In the genomic region with DNA sequence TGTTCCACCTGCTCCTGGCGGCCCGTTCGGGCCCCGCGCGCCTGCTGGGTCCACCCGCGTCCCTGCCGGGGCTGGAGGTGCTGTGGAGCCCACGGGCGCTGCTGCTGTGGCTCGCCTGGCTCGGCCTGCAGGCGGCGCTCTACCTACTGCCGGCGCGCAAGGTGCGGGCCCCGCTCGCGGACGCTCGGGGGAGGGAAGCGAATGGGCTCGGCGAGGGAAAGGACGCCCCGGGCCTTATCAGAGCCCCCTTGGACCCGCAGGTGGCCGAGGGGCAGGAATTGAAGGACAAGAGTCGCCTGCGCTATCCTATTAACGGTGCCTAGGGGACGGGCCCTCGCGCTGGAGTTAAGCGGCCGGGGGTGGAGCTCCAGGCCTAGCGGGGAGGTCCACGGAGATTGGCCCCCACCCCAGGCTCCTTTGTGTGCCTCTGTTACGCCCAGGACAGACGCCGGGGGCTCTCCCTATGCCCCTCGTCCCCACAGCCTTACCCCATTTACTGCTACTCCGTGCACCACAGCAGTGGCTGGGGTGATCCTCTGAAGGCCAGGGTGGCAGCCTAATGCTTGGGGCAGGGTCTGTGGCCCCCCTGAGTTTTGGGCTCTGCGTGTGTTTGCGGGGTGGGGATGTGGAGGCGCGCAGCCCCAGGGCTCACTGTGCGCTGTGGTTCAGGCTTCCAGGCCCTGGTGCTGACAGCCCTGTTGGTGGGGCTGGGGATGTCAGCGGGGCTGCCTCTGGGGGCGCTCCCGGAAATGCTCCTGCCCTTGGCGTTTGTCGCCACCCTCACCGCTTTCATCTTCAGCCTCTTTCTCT, we compare ENCODE assay signal across 1 cellular context.
TF ChIP-seq lines count a peak whose summit lies in the region.

No MANE protein-coding gene starts in this region.

TF ChIP-seq in HepG2, 621 proteins besides CTCF, POLR2A, EP300 and RAD21 (continued from another document and continues in another):
- TF ChIP-seq GFI1 (CRISPR knock-in tag; IDR thresholded peaks at IDR 0.05; ENCODE audit: borderline replicate concordance) (no peak), ZNF432 (CRISPR knock-in tag; IDR thresholded peaks at IDR 0.05; ENCODE audit: borderline replicate concordance) (no peak), TRIM24 (CRISPR knock-in tag; IDR thresholded peaks at IDR 0.05) (no peak), FOSL1 (CRISPR knock-in tag; IDR thresholded peaks at IDR 0.05; ENCODE audit: borderline replicate concordance) (no peak), POLR2AphosphoS5 (IDR thresholded peaks at IDR 0.05; ENCODE audit: low read depth, low read length) (peak; percentile 25), EZH2 (conservative IDR thresholded peaks at IDR 0.05; ENCODE audit: low read depth, low read length) (no peak), KAT7 (CRISPR knock-in tag; IDR thresholded peaks at IDR 0.05; ENCODE audit: borderline replicate concordance) (peak; percentile 75), PITX1 (CRISPR knock-in tag; IDR thresholded peaks at IDR 0.05) (no peak), POLR2G (IDR thresholded peaks at IDR 0.05; ENCODE audit: low read depth, low read length) (0 out of 2 replicates have a peak, but pooled peaks have one; percentile 27), SOX13 (IDR thresholded peaks at IDR 0.05) (no peak), SOX13 (CRISPR knock-in tag; conservative IDR thresholded peaks at IDR 0.05 in 1 of 2, IDR thresholded peaks at IDR 0.05 in 1 of 2) (0 out of 4 replicates have a peak, but pooled peaks of 1 of the 2 experiments have one; percentile 6), ZNF282 (IDR thresholded peaks at IDR 0.05; ENCODE audit: partially characterized antibody) (no peak), ONECUT2 (CRISPR knock-in tag; IDR thresholded peaks at IDR 0.05) (no peak), NKX3-1 (CRISPR knock-in tag; IDR thresholded peaks at IDR 0.05) (peak; percentile 53; the same call in 1 of the 2 replicates), ZNF24 (IDR thresholded peaks at IDR 0.05) (no peak), ARNT (IDR thresholded peaks at IDR 0.05) (no peak), ZBTB20 (CRISPR knock-in tag; IDR thresholded peaks at IDR 0.05; ENCODE audit: borderline replicate concordance, low read depth) (no peak), NCOA1 (CRISPR knock-in tag; IDR thresholded peaks at IDR 0.05) (no peak), ZNF329 (CRISPR knock-in tag; IDR thresholded peaks at IDR 0.05; ENCODE audit: low read depth) (no peak), RORA (CRISPR knock-in tag; IDR thresholded peaks at IDR 0.05) (no peak), ZNF136 (CRISPR knock-in tag; IDR thresholded peaks at IDR 0.05; ENCODE audit: low read depth) (no peak; the same call in 1 of the 2 replicates), ZNF253 (CRISPR knock-in tag; IDR thresholded peaks at IDR 0.05; ENCODE audit: borderline replicate concordance) (no peak), ZNF616 (CRISPR knock-in tag; IDR thresholded peaks at IDR 0.05; ENCODE audit: low read depth) (0 out of 2 replicates have a peak, but pooled peaks have one; percentile 30), ZNF383 (CRISPR knock-in tag; IDR thresholded peaks at IDR 0.05; ENCODE audit: borderline replicate concordance) (no peak), BCL6 (CRISPR knock-in tag; IDR thresholded peaks at IDR 0.05) (0 out of 2 replicates have a peak, but pooled peaks have one; percentile 14), RAD51 (IDR thresholded peaks at IDR 0.05; ENCODE audit: borderline replicate concordance) (no peak), YEATS4 (CRISPR knock-in tag; IDR thresholded peaks at IDR 0.05; ENCODE audit: borderline replicate concordance) (peak; percentile 65)
- TF ChIP-seq, protein P1, sequence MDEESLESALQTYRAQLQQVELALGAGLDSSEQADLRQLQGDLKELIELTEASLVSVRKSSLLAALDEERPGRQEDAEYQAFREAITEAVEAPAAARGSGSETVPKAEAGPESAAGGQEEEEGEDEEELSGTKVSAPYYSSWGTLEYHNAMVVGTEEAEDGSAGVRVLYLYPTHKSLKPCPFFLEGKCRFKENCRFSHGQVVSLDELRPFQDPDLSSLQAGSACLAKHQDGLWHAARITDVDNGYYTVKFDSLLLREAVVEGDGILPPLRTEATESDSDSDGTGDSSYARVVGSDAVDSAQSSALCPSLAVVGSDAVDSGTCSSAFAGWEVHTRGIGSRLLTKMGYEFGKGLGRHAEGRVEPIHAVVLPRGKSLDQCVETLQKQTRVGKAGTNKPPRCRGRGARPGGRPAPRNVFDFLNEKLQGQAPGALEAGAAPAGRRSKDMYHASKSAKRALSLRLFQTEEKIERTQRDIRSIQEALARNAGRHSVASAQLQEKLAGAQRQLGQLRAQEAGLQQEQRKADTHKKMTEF (CRISPR knock-in tag; IDR thresholded peaks at IDR 0.05), result no peak; the same call in 1 of the 2 replicates
- TF ChIP-seq, protein P2, sequence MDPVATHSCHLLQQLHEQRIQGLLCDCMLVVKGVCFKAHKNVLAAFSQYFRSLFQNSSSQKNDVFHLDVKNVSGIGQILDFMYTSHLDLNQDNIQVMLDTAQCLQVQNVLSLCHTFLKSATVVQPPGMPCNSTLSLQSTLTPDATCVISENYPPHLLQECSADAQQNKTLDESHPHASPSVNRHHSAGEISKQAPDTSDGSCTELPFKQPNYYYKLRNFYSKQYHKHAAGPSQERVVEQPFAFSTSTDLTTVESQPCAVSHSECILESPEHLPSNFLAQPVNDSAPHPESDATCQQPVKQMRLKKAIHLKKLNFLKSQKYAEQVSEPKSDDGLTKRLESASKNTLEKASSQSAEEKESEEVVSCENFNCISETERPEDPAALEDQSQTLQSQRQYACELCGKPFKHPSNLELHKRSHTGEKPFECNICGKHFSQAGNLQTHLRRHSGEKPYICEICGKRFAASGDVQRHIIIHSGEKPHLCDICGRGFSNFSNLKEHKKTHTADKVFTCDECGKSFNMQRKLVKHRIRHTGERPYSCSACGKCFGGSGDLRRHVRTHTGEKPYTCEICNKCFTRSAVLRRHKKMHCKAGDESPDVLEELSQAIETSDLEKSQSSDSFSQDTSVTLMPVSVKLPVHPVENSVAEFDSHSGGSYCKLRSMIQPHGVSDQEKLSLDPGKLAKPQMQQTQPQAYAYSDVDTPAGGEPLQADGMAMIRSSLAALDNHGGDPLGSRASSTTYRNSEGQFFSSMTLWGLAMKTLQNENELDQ (CRISPR knock-in tag; IDR thresholded peaks at IDR 0.05; ENCODE audit: borderline replicate concordance), result no peak
- TF ChIP-seq, protein P3, sequence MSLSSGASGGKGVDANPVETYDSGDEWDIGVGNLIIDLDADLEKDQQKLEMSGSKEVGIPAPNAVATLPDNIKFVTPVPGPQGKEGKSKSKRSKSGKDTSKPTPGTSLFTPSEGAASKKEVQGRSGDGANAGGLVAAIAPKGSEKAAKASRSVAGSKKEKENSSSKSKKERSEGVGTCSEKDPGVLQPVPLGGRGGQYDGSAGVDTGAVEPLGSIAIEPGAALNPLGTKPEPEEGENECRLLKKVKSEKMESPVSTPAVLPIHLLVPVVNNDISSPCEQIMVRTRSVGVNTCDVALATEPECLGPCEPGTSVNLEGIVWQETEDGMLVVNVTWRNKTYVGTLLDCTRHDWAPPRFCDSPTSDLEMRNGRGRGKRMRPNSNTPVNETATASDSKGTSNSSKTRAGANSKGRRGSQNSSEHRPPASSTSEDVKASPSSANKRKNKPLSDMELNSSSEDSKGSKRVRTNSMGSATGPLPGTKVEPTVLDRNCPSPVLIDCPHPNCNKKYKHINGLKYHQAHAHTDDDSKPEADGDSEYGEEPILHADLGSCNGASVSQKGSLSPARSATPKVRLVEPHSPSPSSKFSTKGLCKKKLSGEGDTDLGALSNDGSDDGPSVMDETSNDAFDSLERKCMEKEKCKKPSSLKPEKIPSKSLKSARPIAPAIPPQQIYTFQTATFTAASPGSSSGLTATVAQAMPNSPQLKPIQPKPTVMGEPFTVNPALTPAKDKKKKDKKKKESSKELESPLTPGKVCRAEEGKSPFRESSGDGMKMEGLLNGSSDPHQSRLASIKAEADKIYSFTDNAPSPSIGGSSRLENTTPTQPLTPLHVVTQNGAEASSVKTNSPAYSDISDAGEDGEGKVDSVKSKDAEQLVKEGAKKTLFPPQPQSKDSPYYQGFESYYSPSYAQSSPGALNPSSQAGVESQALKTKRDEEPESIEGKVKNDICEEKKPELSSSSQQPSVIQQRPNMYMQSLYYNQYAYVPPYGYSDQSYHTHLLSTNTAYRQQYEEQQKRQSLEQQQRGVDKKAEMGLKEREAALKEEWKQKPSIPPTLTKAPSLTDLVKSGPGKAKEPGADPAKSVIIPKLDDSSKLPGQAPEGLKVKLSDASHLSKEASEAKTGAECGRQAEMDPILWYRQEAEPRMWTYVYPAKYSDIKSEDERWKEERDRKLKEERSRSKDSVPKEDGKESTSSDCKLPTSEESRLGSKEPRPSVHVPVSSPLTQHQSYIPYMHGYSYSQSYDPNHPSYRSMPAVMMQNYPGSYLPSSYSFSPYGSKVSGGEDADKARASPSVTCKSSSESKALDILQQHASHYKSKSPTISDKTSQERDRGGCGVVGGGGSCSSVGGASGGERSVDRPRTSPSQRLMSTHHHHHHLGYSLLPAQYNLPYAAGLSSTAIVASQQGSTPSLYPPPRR (CRISPR knock-in tag; IDR thresholded peaks at IDR 0.05; ENCODE audit: borderline replicate concordance), result no peak
- TF ChIP-seq, protein P4, sequence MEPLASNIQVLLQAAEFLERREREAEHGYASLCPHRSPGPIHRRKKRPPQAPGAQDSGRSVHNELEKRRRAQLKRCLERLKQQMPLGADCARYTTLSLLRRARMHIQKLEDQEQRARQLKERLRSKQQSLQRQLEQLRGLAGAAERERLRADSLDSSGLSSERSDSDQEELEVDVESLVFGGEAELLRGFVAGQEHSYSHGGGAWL (CRISPR knock-in tag; IDR thresholded peaks at IDR 0.05), result no peak
- TF ChIP-seq, protein P5, sequence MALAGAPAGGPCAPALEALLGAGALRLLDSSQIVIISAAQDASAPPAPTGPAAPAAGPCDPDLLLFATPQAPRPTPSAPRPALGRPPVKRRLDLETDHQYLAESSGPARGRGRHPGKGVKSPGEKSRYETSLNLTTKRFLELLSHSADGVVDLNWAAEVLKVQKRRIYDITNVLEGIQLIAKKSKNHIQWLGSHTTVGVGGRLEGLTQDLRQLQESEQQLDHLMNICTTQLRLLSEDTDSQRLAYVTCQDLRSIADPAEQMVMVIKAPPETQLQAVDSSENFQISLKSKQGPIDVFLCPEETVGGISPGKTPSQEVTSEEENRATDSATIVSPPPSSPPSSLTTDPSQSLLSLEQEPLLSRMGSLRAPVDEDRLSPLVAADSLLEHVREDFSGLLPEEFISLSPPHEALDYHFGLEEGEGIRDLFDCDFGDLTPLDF (CRISPR knock-in tag; IDR thresholded peaks at IDR 0.05), result peak; percentile 28; the same call in 1 of the 2 replicates
- TF ChIP-seq, protein P6, sequence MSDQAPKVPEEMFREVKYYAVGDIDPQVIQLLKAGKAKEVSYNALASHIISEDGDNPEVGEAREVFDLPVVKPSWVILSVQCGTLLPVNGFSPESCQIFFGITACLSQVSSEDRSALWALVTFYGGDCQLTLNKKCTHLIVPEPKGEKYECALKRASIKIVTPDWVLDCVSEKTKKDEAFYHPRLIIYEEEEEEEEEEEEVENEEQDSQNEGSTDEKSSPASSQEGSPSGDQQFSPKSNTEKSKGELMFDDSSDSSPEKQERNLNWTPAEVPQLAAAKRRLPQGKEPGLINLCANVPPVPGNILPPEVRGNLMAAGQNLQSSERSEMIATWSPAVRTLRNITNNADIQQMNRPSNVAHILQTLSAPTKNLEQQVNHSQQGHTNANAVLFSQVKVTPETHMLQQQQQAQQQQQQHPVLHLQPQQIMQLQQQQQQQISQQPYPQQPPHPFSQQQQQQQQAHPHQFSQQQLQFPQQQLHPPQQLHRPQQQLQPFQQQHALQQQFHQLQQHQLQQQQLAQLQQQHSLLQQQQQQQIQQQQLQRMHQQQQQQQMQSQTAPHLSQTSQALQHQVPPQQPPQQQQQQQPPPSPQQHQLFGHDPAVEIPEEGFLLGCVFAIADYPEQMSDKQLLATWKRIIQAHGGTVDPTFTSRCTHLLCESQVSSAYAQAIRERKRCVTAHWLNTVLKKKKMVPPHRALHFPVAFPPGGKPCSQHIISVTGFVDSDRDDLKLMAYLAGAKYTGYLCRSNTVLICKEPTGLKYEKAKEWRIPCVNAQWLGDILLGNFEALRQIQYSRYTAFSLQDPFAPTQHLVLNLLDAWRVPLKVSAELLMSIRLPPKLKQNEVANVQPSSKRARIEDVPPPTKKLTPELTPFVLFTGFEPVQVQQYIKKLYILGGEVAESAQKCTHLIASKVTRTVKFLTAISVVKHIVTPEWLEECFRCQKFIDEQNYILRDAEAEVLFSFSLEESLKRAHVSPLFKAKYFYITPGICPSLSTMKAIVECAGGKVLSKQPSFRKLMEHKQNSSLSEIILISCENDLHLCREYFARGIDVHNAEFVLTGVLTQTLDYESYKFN (CRISPR knock-in tag; conservative IDR thresholded peaks at IDR 0.05), result no peak
- TF ChIP-seq, protein P7, sequence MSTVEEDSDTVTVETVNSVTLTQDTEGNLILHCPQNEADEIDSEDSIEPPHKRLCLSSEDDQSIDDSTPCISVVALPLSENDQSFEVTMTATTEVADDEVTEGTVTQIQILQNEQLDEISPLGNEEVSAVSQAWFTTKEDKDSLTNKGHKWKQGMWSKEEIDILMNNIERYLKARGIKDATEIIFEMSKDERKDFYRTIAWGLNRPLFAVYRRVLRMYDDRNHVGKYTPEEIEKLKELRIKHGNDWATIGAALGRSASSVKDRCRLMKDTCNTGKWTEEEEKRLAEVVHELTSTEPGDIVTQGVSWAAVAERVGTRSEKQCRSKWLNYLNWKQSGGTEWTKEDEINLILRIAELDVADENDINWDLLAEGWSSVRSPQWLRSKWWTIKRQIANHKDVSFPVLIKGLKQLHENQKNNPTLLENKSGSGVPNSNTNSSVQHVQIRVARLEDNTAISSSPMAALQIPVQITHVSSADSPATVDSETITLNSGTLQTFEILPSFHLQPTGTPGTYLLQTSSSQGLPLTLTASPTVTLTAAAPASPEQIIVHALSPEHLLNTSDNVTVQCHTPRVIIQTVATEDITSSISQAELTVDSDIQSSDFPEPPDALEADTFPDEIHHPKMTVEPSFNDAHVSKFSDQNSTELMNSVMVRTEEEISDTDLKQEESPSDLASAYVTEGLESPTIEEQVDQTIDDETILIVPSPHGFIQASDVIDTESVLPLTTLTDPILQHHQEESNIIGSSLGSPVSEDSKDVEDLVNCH (CRISPR knock-in tag; IDR thresholded peaks at IDR 0.05), result no peak
- TF ChIP-seq, protein P8, sequence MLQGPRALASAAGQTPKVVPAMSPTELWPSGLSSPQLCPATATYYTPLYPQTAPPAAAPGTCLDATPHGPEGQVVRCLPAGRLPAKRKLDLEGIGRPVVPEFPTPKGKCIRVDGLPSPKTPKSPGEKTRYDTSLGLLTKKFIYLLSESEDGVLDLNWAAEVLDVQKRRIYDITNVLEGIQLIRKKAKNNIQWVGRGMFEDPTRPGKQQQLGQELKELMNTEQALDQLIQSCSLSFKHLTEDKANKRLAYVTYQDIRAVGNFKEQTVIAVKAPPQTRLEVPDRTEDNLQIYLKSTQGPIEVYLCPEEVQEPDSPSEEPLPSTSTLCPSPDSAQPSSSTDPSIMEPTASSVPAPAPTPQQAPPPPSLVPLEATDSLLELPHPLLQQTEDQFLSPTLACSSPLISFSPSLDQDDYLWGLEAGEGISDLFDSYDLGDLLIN (CRISPR knock-in tag; IDR thresholded peaks at IDR 0.05; ENCODE audit: borderline replicate concordance), result no peak
